28 cellular contexts compared by ENCODE assay signal in genomic region chr6:45507156-45507555, GRCh38.
A peak's percentile ranks its signal among the peaks of the same experiment; 100 is the strongest.
DNase-seq lines count a peak whose midpoint lies in the region.
"Had no signal": no experiment of that assay in that cellular context is flagged by ENCODE, and none has a peak within 500 bp of the region (broad histone marks: within the 10 kb centered on the region; RNA-seq: fewer than 3 reads in every experiment).

No MANE protein-coding gene starts in this region.

- peaks cover 58% of the 10 kb centered on the region for H3K4me1 ChIP-seq in SJCRH30
- H3K4me1 ChIP-seq: BLaER1, Peyer's patch, right lobe of liver, tibial artery had no signal

- no peaks in the 10 kb centered on the region for H3K27me3 Mint-ChIP-seq in activated T-helper 2 cell treated with anti-CD3 and anti-CD28 coated beads, Interferon-gamma antibody, Interleukin-2, Interleukin-4, amounts not matched to agents 10 μg/mL and 5 μg/mL and 100 μg/mL, durations not matched to agents 14 hours and 24 hours and 36 hours (ENCODE audit: low read depth)
- H3K27me3 Mint-ChIP-seq: naive B cell, progenitor cell of endocrine pancreas, T-cell had no signal

- H3K9me3 ChIP-seq in SJCRH30 (replicated peaks): no peaks in the 10 kb centered on the region
- H3K9me3 ChIP-seq: BLaER1, esophagus muscularis mucosa, heart left ventricle, Peyer's patch, right lobe of liver, tibial artery had no signal

- peaks cover 65% of the 10 kb centered on the region for H3K36me3 ChIP-seq in SJCRH30
- H3K36me3 ChIP-seq: BLaER1, esophagus muscularis mucosa, heart left ventricle, Peyer's patch, right lobe of liver had no signal

- peaks cover 80% of the 10 kb centered on the region for H3K36me3 Mint-ChIP-seq in activated T-helper 2 cell treated with anti-CD3 and anti-CD28 coated beads, Interferon-gamma antibody, Interleukin-2, Interleukin-4, amounts not matched to agents 10 μg/mL and 5 μg/mL and 100 μg/mL, durations not matched to agents 14 hours and 24 hours and 36 hours (ENCODE audit: low read depth)
- H3K36me3 Mint-ChIP-seq: IgD-negative memory B cell, naive B cell had no signal

- peak; percentile 78 for DNase-seq in DMS53 (lab: John Stamatoyannopoulos, UW)
- peak; percentile 47 for DNase-seq in HT-29 (ENCODE audit: low spot score)
- DNase-seq in SJCRH30: peak in 1 of 2 experiments; percentile 57
- DNase-seq in kidney tubule cell (ENCODE audit: low spot score): peak; percentile 59
- no peak for DNase-seq in stimulated activated CD4-positive, alpha-beta T cell treated with anti-CD3 and anti-CD28 coated beads, Interleukin-2, amount 100 ng/mL, for 48 hours
- DNase-seq in activated T-helper 2 cell treated with anti-CD3 and anti-CD28 coated beads, Interferon-gamma antibody, Interleukin-2, Interleukin-4, amounts not matched to agents 10 μg/mL and 5 μg/mL and 100 μg/mL, durations not matched to agents 14 hours and 24 hours and 36 hours (ENCODE audit: low spot score): no peak
- no peak for DNase-seq in NCI-H774 (lab: John Stamatoyannopoulos, UW)
- DNase-seq: activated CD4-positive, alpha-beta T cell treated with anti-CD3 and anti-CD28 coated beads for 48 hours; activated gamma-delta T cell; central memory CD4-positive, alpha-beta T cell; DND-41; foreskin melanocyte; GF-D8; heart left ventricle; kidney; midbrain; naive B cell; NCI-H1092; NCI-H1694 treated with DMSO at 0.1 percent for 48 hours; NCI-H69; Peyer's patch; right lobe of liver; T-cell; tibial artery had no signal

- H3K4me3 ChIP-seq in SJCRH30: no peak overlapping the region
- H3K4me3 ChIP-seq: BLaER1, esophagus muscularis mucosa, heart left ventricle, Peyer's patch, right lobe of liver, tibial artery had no signal

- H3K4me3 Mint-ChIP-seq in activated T-helper 2 cell treated with anti-CD3 and anti-CD28 coated beads, Interferon-gamma antibody, Interleukin-2, Interleukin-4, amounts not matched to agents 10 μg/mL and 5 μg/mL and 100 μg/mL, durations not matched to agents 14 hours and 24 hours and 36 hours (ENCODE audit: low read depth): no peak overlapping the region
- H3K4me3 Mint-ChIP-seq: IgD-negative memory B cell, naive B cell, T-cell had no signal

- peaks cover 56% of the 10 kb centered on the region for H3K4me1 Mint-ChIP-seq in activated T-helper 2 cell treated with anti-CD3 and anti-CD28 coated beads, Interferon-gamma antibody, Interleukin-2, Interleukin-4, amounts not matched to agents 10 μg/mL and 5 μg/mL and 100 μg/mL, durations not matched to agents 14 hours and 24 hours and 36 hours (ENCODE audit: low read depth)
- H3K4me1 Mint-ChIP-seq: IgD-negative memory B cell, naive B cell had no signal

- intact Hi-C loops in activated T-helper 2 cell treated with anti-CD3 and anti-CD28 coated beads, Interferon-gamma antibody, Interleukin-2, Interleukin-4, amounts not matched to agents 10 μg/mL and 5 μg/mL and 100 μg/mL, durations not matched to agents 14 hours and 24 hours and 36 hours (cut with micrococcal nuclease): no loop called here

- no peaks in the 10 kb centered on the region for H3K9me3 Mint-ChIP-seq in activated T-helper 2 cell treated with anti-CD3 and anti-CD28 coated beads, Interferon-gamma antibody, Interleukin-2, Interleukin-4, amounts not matched to agents 10 μg/mL and 5 μg/mL and 100 μg/mL, durations not matched to agents 14 hours and 24 hours and 36 hours
- H3K9me3 Mint-ChIP-seq: IgD-negative memory B cell, naive B cell, T-cell had no signal

- H3K27me3 ChIP-seq in SJCRH30: no peaks in the 10 kb centered on the region
- H3K27me3 ChIP-seq: BLaER1, esophagus muscularis mucosa, heart left ventricle, Peyer's patch, right lobe of liver, tibial artery had no signal

- H3K27ac ChIP-seq in SJCRH30: peak overlapping the region; percentile 38
- H3K27ac ChIP-seq: BLaER1, esophagus muscularis mucosa, heart left ventricle, Peyer's patch, right lobe of liver, tibial artery had no signal

- no peak overlapping the region for H3K27ac Mint-ChIP-seq in activated T-helper 2 cell treated with anti-CD3 and anti-CD28 coated beads, Interferon-gamma antibody, Interleukin-2, Interleukin-4, amounts not matched to agents 10 μg/mL and 5 μg/mL and 100 μg/mL, durations not matched to agents 14 hours and 24 hours and 36 hours
- H3K27ac Mint-ChIP-seq: IgD-negative memory B cell, naive B cell, progenitor cell of endocrine pancreas, T-cell had no signal

Comparison
In these comparisons a context has a peak if more than half of its experiments do, and no peak if none do; other contexts are left out.
1. DNase-seq: peak in DMS53 (single experiment), HT-29 (single experiment) and kidney tubule cell (single experiment); none in stimulated activated CD4-positive, alpha-beta T cell treated with anti-CD3 and anti-CD28 coated beads, Interleukin-2, amount 100 ng/mL, for 48 hours (0 of 2), activated T-helper 2 cell treated with anti-CD3 and anti-CD28 coated beads, Interferon-gamma antibody, Interleukin-2, Interleukin-4, amounts not matched to agents 10 μg/mL and 5 μg/mL and 100 μg/mL, durations not matched to agents 14 hours and 24 hours and 36 hours (single experiment) and NCI-H774 (single experiment).